1 cellular context compared by ENCODE assay signal in genomic region chr19:48740705-48741030, GRCh38.
A peak's percentile ranks its signal among the peaks of the same experiment; 100 is the strongest.
TF ChIP-seq lines count a peak whose summit lies in the region.

No MANE protein-coding gene starts in this region.

TF ChIP-seq in K562, 482 proteins besides CTCF, POLR2A, EP300 and RAD21:
- TF ChIP-seq PHF21A (IDR thresholded peaks at IDR 0.05; ENCODE audit: borderline replicate concordance, low read depth), result peak; percentile 85
- peak in 1 of 2 experiments; percentile 40; a peak in 1 of 4 replicates for TF ChIP-seq RCOR1 (IDR thresholded peaks at IDR 0.05; ENCODE audit: borderline replicate concordance in 1 of 2, low read depth in 2 of 2, low read length in 2 of 2)
- TF ChIP-seq HDAC1 (IDR thresholded peaks at IDR 0.05), result peak in 1 of 2 experiments; percentile 13; a peak in 2 of 4 replicates
- TF ChIP-seq JUND (IDR thresholded peaks at IDR 0.05; ENCODE audit: borderline replicate concordance, low read depth, low read length), result 0 out of 2 replicates have a peak, but pooled peaks have one; percentile 50
- peak; percentile 63; the same call in 1 of the 3 replicates for TF ChIP-seq JUND (tag; IDR thresholded peaks at IDR 0.05; ENCODE audit: borderline replicate concordance, low read depth, low read length)
- 0 out of 2 replicates have a peak, but pooled peaks have one; percentile 31 for TF ChIP-seq JUN (IDR thresholded peaks at IDR 0.05; ENCODE audit: borderline replicate concordance, low read depth, low read length)
- no peak for TF ChIP-seq JUN (CRISPR knock-in tag; IDR thresholded peaks at IDR 0.05; ENCODE audit: borderline replicate concordance)
- TF ChIP-seq ZFX (CRISPR knock-in tag; IDR thresholded peaks at IDR 0.05), result peak; percentile 8; the same call in 1 of the 2 replicates
- TF ChIP-seq, protein P1, sequence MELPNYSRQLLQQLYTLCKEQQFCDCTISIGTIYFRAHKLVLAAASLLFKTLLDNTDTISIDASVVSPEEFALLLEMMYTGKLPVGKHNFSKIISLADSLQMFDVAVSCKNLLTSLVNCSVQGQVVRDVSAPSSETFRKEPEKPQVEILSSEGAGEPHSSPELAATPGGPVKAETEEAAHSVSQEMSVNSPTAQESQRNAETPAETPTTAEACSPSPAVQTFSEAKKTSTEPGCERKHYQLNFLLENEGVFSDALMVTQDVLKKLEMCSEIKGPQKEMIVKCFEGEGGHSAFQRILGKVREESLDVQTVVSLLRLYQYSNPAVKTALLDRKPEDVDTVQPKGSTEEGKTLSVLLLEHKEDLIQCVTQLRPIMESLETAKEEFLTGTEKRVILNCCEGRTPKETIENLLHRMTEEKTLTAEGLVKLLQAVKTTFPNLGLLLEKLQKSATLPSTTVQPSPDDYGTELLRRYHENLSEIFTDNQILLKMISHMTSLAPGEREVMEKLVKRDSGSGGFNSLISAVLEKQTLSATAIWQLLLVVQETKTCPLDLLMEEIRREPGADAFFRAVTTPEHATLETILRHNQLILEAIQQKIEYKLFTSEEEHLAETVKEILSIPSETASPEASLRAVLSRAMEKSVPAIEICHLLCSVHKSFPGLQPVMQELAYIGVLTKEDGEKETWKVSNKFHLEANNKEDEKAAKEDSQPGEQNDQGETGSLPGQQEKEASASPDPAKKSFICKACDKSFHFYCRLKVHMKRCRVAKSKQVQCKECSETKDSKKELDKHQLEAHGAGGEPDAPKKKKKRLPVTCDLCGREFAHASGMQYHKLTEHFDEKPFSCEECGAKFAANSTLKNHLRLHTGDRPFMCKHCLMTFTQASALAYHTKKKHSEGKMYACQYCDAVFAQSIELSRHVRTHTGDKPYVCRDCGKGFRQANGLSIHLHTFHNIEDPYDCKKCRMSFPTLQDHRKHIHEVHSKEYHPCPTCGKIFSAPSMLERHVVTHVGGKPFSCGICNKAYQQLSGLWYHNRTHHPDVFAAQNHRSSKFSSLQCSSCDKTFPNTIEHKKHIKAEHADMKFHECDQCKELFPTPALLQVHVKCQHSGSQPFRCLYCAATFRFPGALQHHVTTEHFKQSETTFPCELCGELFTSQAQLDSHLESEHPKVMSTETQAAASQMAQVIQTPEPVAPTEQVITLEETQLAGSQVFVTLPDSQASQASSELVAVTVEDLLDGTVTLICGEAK (IDR thresholded peaks at IDR 0.05), result peak; percentile 96
- TF ChIP-seq, protein P1 (CRISPR knock-in tag; IDR thresholded peaks at IDR 0.05), result peak; percentile 76; the same call in 1 of the 2 replicates
- peak; percentile 72 for TF ChIP-seq FOSL1 (tag; conservative IDR thresholded peaks at IDR 0.05)
- TF ChIP-seq, protein P2, sequence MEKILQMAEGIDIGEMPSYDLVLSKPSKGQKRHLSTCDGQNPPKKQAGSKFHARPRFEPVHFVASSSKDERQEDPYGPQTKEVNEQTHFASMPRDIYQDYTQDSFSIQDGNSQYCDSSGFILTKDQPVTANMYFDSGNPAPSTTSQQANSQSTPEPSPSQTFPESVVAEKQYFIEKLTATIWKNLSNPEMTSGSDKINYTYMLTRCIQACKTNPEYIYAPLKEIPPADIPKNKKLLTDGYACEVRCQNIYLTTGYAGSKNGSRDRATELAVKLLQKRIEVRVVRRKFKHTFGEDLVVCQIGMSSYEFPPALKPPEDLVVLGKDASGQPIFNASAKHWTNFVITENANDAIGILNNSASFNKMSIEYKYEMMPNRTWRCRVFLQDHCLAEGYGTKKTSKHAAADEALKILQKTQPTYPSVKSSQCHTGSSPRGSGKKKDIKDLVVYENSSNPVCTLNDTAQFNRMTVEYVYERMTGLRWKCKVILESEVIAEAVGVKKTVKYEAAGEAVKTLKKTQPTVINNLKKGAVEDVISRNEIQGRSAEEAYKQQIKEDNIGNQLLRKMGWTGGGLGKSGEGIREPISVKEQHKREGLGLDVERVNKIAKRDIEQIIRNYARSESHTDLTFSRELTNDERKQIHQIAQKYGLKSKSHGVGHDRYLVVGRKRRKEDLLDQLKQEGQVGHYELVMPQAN (IDR thresholded peaks at IDR 0.05; ENCODE audit: borderline replicate concordance), result no peak
- TF ChIP-seq SMAD3 (CRISPR knock-in tag; conservative IDR thresholded peaks at IDR 0.05), result no peak
- TF ChIP-seq ZBTB9 (CRISPR knock-in tag; IDR thresholded peaks at IDR 0.05), result no peak
- TF ChIP-seq MEIS2 (IDR thresholded peaks at IDR 0.05; ENCODE audit: partially characterized antibody), result peak; percentile 77
- TF ChIP-seq, protein P3, sequence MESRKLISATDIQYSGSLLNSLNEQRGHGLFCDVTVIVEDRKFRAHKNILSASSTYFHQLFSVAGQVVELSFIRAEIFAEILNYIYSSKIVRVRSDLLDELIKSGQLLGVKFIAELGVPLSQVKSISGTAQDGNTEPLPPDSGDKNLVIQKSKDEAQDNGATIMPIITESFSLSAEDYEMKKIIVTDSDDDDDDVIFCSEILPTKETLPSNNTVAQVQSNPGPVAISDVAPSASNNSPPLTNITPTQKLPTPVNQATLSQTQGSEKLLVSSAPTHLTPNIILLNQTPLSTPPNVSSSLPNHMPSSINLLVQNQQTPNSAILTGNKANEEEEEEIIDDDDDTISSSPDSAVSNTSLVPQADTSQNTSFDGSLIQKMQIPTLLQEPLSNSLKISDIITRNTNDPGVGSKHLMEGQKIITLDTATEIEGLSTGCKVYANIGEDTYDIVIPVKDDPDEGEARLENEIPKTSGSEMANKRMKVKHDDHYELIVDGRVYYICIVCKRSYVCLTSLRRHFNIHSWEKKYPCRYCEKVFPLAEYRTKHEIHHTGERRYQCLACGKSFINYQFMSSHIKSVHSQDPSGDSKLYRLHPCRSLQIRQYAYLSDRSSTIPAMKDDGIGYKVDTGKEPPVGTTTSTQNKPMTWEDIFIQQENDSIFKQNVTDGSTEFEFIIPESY (CRISPR knock-in tag; IDR thresholded peaks at IDR 0.05), result no peak
- peak in 1 of 2 experiments; percentile 72; a peak in 2 of 4 replicates for TF ChIP-seq KDM1A (IDR thresholded peaks at IDR 0.05)
- 0 out of 4 replicates have a peak, but pooled peaks of 1 of the 2 experiments have one; percentile 9 for TF ChIP-seq MAZ (CRISPR knock-in tag; conservative IDR thresholded peaks at IDR 0.05 in 1 of 2, IDR thresholded peaks at IDR 0.05 in 1 of 2)
- TF ChIP-seq ATF3 (IDR thresholded peaks at IDR 0.05), result peak; percentile 61
- TF ChIP-seq ATF3 (CRISPR knock-in tag; conservative IDR thresholded peaks at IDR 0.05), result no peak
- 0 out of 2 replicates have a peak, but pooled peaks have one; percentile 12 for TF ChIP-seq SOX6 (IDR thresholded peaks at IDR 0.05)
